Comparison of ENCODE assay signal across 1 cellular context in genomic region chr16:75250809-75251279, GRCh38.
TF ChIP-seq lines count a peak whose summit lies in the region.

No MANE protein-coding gene starts in this region.

TF ChIP-seq in GM12878, 131 proteins besides CTCF, POLR2A, EP300 and RAD21:
- TF ChIP-seq EGR1 (IDR thresholded peaks at IDR 0.05; ENCODE audit: borderline replicate concordance in 1 of 2, low read depth in 2 of 2, low read length in 2 of 2) (0 out of 3 replicates have a peak, but pooled peaks of 1 of the 2 experiments have one; percentile 32), TCF3 (IDR thresholded peaks at IDR 0.05; ENCODE audit: borderline replicate concordance, insufficient read depth, low read depth, low read length) (0 out of 2 replicates have a peak, but pooled peaks have one; percentile 8), RB1 (IDR thresholded peaks at IDR 0.05; ENCODE audit: borderline replicate concordance) (no peak), HDGF (IDR thresholded peaks at IDR 0.05) (no peak), SUZ12 (IDR thresholded peaks at IDR 0.05; ENCODE audit: unreplicated experiment) (peak; percentile 41)
